1 cellular context compared by ENCODE assay signal in the genomic region with DNA sequence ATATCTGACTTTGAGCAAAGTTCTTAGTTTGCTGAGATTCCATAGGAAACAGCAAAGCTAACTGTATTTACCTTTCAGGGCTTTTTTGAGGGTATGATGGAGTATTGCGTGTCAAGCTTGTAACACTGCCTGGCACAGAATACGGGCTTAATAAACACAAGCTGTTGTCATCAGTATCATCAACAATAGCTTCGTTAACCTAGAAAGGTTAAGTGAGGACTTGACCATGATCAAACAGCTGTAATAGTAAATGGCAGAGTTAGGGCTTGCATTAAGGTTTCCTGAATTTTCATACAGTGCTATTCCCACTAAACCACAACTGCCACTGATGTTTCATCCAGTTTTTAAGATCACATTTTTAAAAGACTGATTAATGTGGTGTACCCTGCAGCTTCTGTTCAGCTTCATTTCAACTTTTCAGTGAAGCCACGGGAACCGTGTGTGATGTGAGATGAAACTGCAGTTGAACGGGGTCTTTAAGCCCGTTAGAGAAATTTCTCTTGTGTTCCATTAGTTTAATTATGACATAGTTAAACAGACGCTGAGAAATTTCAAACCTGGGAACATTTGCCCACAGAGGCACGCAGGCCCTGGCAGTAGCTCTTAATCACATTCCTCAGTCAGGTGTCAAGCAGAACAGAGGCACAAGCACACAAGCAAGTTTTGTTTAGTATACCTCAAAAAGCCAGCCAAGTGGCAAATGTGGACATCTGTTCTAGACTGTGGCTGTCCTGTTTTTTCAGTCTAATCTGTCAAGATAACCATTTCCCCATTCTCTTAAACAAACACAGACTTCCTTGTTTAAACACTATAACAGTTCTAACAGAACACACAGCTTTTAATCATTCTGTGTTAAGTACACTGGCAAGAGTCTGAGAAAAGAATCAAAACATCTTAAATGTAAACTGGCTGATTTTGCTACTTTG.
TF ChIP-seq lines count a peak whose summit lies in the region.

No MANE protein-coding gene starts in this region.

TF ChIP-seq in K562, 482 proteins besides CTCF, POLR2A, EP300 and RAD21 (continued from another document):
- TF ChIP-seq, protein P1, sequence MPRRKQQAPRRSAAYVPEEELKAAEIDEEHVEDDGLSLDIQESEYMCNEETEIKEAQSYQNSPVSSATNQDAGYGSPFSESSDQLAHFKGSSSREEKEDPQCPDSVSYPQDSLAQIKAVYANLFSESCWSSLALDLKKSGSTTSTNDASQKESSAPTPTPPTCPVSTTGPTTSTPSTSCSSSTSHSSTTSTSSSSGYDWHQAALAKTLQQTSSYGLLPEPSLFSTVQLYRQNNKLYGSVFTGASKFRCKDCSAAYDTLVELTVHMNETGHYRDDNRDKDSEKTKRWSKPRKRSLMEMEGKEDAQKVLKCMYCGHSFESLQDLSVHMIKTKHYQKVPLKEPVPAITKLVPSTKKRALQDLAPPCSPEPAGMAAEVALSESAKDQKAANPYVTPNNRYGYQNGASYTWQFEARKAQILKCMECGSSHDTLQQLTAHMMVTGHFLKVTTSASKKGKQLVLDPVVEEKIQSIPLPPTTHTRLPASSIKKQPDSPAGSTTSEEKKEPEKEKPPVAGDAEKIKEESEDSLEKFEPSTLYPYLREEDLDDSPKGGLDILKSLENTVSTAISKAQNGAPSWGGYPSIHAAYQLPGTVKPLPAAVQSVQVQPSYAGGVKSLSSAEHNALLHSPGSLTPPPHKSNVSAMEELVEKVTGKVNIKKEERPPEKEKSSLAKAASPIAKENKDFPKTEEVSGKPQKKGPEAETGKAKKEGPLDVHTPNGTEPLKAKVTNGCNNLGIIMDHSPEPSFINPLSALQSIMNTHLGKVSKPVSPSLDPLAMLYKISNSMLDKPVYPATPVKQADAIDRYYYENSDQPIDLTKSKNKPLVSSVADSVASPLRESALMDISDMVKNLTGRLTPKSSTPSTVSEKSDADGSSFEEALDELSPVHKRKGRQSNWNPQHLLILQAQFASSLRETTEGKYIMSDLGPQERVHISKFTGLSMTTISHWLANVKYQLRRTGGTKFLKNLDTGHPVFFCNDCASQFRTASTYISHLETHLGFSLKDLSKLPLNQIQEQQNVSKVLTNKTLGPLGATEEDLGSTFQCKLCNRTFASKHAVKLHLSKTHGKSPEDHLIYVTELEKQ (CRISPR knock-in tag; IDR thresholded peaks at IDR 0.05), result no peak
- TF ChIP-seq TBL1XR1 (IDR thresholded peaks at IDR 0.05; ENCODE audit: low read length in 2 of 2), result peak in 1 of 2 experiments; percentile 60; a peak in 1 of 4 replicates
- TF ChIP-seq, protein P2, sequence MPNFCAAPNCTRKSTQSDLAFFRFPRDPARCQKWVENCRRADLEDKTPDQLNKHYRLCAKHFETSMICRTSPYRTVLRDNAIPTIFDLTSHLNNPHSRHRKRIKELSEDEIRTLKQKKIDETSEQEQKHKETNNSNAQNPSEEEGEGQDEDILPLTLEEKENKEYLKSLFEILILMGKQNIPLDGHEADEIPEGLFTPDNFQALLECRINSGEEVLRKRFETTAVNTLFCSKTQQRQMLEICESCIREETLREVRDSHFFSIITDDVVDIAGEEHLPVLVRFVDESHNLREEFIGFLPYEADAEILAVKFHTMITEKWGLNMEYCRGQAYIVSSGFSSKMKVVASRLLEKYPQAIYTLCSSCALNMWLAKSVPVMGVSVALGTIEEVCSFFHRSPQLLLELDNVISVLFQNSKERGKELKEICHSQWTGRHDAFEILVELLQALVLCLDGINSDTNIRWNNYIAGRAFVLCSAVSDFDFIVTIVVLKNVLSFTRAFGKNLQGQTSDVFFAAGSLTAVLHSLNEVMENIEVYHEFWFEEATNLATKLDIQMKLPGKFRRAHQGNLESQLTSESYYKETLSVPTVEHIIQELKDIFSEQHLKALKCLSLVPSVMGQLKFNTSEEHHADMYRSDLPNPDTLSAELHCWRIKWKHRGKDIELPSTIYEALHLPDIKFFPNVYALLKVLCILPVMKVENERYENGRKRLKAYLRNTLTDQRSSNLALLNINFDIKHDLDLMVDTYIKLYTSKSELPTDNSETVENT (CRISPR knock-in tag; IDR thresholded peaks at IDR 0.05), result no peak
- TF ChIP-seq PTBP1 (IDR thresholded peaks at IDR 0.05; ENCODE audit: low read depth, low read length), result no peak
- no peak for TF ChIP-seq FOXP1 (CRISPR knock-in tag; IDR thresholded peaks at IDR 0.05)
- TF ChIP-seq HNRNPK (IDR thresholded peaks at IDR 0.05; ENCODE audit: low read depth, low read length, poor library complexity, severe bottlenecking), result no peak
- TF ChIP-seq ESRRA (IDR thresholded peaks at IDR 0.05; ENCODE audit: borderline replicate concordance, low read depth), result no peak
- TF ChIP-seq, protein P3, sequence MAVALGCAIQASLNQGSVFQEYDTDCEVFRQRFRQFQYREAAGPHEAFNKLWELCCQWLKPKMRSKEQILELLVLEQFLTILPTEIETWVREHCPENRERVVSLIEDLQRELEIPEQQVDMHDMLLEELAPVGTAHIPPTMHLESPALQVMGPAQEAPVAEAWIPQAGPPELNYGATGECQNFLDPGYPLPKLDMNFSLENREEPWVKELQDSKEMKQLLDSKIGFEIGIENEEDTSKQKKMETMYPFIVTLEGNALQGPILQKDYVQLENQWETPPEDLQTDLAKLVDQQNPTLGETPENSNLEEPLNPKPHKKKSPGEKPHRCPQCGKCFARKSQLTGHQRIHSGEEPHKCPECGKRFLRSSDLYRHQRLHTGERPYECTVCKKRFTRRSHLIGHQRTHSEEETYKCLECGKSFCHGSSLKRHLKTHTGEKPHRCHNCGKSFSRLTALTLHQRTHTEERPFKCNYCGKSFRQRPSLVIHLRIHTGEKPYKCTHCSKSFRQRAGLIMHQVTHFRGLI (CRISPR knock-in tag; IDR thresholded peaks at IDR 0.05), result no peak
- TF ChIP-seq, protein P4, sequence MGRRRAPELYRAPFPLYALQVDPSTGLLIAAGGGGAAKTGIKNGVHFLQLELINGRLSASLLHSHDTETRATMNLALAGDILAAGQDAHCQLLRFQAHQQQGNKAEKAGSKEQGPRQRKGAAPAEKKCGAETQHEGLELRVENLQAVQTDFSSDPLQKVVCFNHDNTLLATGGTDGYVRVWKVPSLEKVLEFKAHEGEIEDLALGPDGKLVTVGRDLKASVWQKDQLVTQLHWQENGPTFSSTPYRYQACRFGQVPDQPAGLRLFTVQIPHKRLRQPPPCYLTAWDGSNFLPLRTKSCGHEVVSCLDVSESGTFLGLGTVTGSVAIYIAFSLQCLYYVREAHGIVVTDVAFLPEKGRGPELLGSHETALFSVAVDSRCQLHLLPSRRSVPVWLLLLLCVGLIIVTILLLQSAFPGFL (CRISPR knock-in tag; IDR thresholded peaks at IDR 0.05), result no peak
- TF ChIP-seq CBX5 (IDR thresholded peaks at IDR 0.05; ENCODE audit: borderline replicate concordance, low read depth), result no peak
- no peak for TF ChIP-seq SREBF2 (CRISPR knock-in tag; IDR thresholded peaks at IDR 0.05)
- TF ChIP-seq ZNF174 (CRISPR knock-in tag; IDR thresholded peaks at IDR 0.05), result no peak
- peak; percentile 62 for TF ChIP-seq CBFA2T2 (conservative IDR thresholded peaks at IDR 0.05)
- peak; percentile 16 for TF ChIP-seq CCNT2 (IDR thresholded peaks at IDR 0.05; ENCODE audit: borderline replicate concordance, extremely low read depth, insufficient read length, low read depth, low read length)
- TF ChIP-seq SAFB (IDR thresholded peaks at IDR 0.05; ENCODE audit: borderline replicate concordance, low read depth, low read length), result no peak
- TF ChIP-seq ARID1B (IDR thresholded peaks at IDR 0.05), result peak; percentile 60
- TF ChIP-seq MCM3 (IDR thresholded peaks at IDR 0.05), result no peak
- no peak for TF ChIP-seq SMARCB1 (IDR thresholded peaks at IDR 0.05; ENCODE audit: insufficient read length, low read depth)
- TF ChIP-seq ZNF764 (CRISPR knock-in tag; IDR thresholded peaks at IDR 0.05; ENCODE audit: low read depth), result no peak
- TF ChIP-seq OTX1 (CRISPR knock-in tag; IDR thresholded peaks at IDR 0.05), result no peak
- TF ChIP-seq E2F3 (CRISPR knock-in tag; IDR thresholded peaks at IDR 0.05), result no peak
- no peak for TF ChIP-seq EZH2 (IDR thresholded peaks at IDR 0.05; ENCODE audit: borderline replicate concordance, low read depth, low read length)
- no peak for TF ChIP-seq ELF2 (CRISPR knock-in tag; IDR thresholded peaks at IDR 0.05)
- no peak for TF ChIP-seq ZNF124 (CRISPR knock-in tag; IDR thresholded peaks at IDR 0.05)
- no peak for TF ChIP-seq ZNF778 (CRISPR knock-in tag; IDR thresholded peaks at IDR 0.05)
- no peak for TF ChIP-seq RBFOX2 (IDR thresholded peaks at IDR 0.05; ENCODE audit: low read depth, low read length)
